ENCODE assay signal across 27 cellular contexts in genomic region chr16:65937455-65937854, GRCh38.
"Had no signal": no experiment of that assay in that cellular context is flagged by ENCODE, and none has a peak within 500 bp of the region (broad histone marks: within the 10 kb centered on the region; RNA-seq: fewer than 3 reads in every experiment).

No MANE protein-coding gene starts in this region.

- ATAC-seq: effector memory CD8-positive, alpha-beta T cell; esophagus mucosa; foreskin keratinocyte; gastrocnemius medialis; gastroesophageal sphincter; heart left ventricle; heart right ventricle had no signal

- H3K4me3 ChIP-seq: colonic mucosa, coronary artery, dorsolateral prefrontal cortex, esophagus muscularis mucosa, esophagus squamous epithelium, gastrocnemius medialis, gastroesophageal sphincter, heart left ventricle, heart right ventricle had no signal

- DNase-seq: colonic mucosa; cortex of kidney; dermis blood vessel endothelial cell; dorsolateral prefrontal cortex; effector CD4-positive, alpha-beta T cell; effector CD8-positive, alpha-beta T cell; effector memory CD4-positive, alpha-beta T cell; effector memory CD8-positive, alpha-beta T cell; endodermal cell; erythroblast; esophagus squamous epithelium; foreskin fibroblast; foreskin keratinocyte; foreskin melanocyte; gastrocnemius medialis; glutamatergic neuron; heart left ventricle; heart right ventricle had no signal

- H3K27me3 ChIP-seq: colonic mucosa, dorsolateral prefrontal cortex, esophagus muscularis mucosa, esophagus squamous epithelium, foreskin keratinocyte, gastrocnemius medialis, gastroesophageal sphincter, heart left ventricle had no signal

- H3K36me3 ChIP-seq: colonic mucosa, esophagus muscularis mucosa, esophagus squamous epithelium, gastrocnemius medialis, gastroesophageal sphincter, heart left ventricle, heart right ventricle had no signal

- H3K27ac ChIP-seq: colonic mucosa, coronary artery, dorsolateral prefrontal cortex, epithelial cell of prostate, esophagus muscularis mucosa, esophagus squamous epithelium, foreskin keratinocyte, gastrocnemius medialis, gastroesophageal sphincter, heart left ventricle, heart right ventricle had no signal

- FAIRE-seq: colon, endometrium, endothelial cell of umbilical vein, frontal cortex had no signal

- H3K9me3 ChIP-seq: colonic mucosa, esophagus muscularis mucosa, esophagus squamous epithelium, gastrocnemius medialis, heart left ventricle, heart right ventricle had no signal

- H3K4me1 ChIP-seq: colonic mucosa, esophagus muscularis mucosa, esophagus squamous epithelium, foreskin keratinocyte, gastrocnemius medialis, gastroesophageal sphincter, heart left ventricle, heart right ventricle had no signal
